Comparison of ENCODE assay signal across 8 cellular contexts in the genomic region with DNA sequence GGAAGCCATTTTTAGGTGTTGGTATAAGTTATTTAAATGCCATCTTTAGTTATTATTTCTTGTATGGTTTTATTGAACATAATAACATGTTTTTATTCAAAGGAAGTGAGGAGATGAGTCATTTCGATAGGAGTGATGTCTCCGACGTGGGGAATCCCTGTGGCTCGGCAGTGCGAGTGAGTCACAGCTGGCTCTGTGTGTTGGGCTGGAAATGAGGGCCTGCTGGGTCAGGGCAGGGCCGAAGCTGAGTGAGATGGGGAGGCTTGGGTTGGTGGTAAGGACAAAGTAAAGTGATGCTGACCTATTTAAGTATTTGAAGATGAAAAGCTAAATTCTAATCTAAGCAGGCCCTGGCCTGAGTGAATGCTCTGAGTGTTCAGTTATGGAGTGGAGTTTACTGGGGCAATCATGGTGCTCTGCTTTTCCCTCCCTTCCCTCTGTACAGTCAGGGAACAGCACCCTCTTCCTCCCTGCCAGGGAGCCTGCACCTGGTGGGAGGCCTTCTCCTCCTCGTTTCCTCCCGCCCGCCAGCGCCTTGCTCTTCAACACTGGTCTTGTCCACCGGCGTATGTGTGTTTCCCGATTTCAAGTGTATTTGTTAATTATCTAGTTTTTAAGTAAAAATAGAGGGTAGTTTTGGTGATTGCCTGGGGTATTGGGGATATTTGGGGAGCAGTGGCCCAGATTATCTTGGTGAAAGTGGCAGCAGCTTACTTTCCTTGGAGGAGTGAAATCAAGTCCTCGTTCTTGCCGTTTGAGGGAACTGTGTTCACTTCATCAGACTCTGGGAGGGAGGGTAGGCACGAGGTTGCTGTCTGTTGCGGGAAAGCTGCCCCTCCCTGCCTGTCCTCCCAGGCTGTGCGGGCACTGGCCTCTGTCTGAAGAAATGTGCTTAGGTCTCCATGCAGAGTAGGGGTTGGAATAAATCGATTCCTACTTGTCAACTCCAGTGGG.
DNase-seq lines count a peak whose midpoint lies in the region; ATAC-seq lines count a peak whose summit lies in the region.

No MANE protein-coding gene starts in this region.

- no peak overlapping the region for H3K4me3 ChIP-seq in adipocyte (ENCODE audit: low read length)

- H3K9ac ChIP-seq in adipocyte (ENCODE audit: low read length), result peak overlapping the region; percentile 11

- no peaks in the 10 kb centered on the region for H3K9me3 ChIP-seq in adipocyte (ENCODE audit: control insufficient read depth, low read length)

- no peaks in the 10 kb centered on the region for H3K36me3 ChIP-seq in adipocyte (ENCODE audit: control insufficient read depth, insufficient read depth, low read length, severe bottlenecking)

- peak; percentile 6 to 66 for DNase-seq in SW 1271 (lab: John Stamatoyannopoulos, UW)
- DNase-seq in adipocyte (ENCODE audit: low read depth), result peak; percentile 86
- DNase-seq in hepatic stellate cell (ENCODE audit: low spot score), result peak; percentile 82
- peak; percentile 87 for DNase-seq in stimulated activated CD4-positive, alpha-beta T cell treated with anti-CD3 and anti-CD28 coated beads, Interleukin-1b, Interleukin-23, amount 100 ng/mL, for 48 hours
- no peak for DNase-seq in UCSD-AML1 (lab: John Stamatoyannopoulos, UW; ENCODE audit: unreplicated experiment)
- no peak for DNase-seq in DMS79 treated with DMSO at 0.1 percent for 48 hours (lab: John Stamatoyannopoulos, UW)

- no peaks in the 10 kb centered on the region for H3K27me3 ChIP-seq in adipocyte (replicated peaks; ENCODE audit: control insufficient read depth, insufficient read depth, low read length)

- peaks cover 3% of the 10 kb centered on the region for H3K4me1 ChIP-seq in adipocyte (ENCODE audit: control insufficient read depth, insufficient read depth, low read length)

- ATAC-seq in GM18517 (IDR thresholded peaks at IDR 0.05; ENCODE audit: unreplicated experiment) (peak; percentile 86), HG02884 (IDR thresholded peaks at IDR 0.05; ENCODE audit: unreplicated experiment) (peak; percentile 90)

Comparison
In these comparisons a context has a peak if more than half of its experiments do, and no peak if none do; other contexts are left out.
1. DNase-seq: peak in SW 1271 (2 of 2), adipocyte (single experiment), hepatic stellate cell (single experiment) and stimulated activated CD4-positive, alpha-beta T cell treated with anti-CD3 and anti-CD28 coated beads, Interleukin-1b, Interleukin-23, amount 100 ng/mL, for 48 hours (single experiment); none in UCSD-AML1 (single experiment) and DMS79 treated with DMSO at 0.1 percent for 48 hours (single experiment).